1 cellular context compared by ENCODE assay signal in the genomic region with DNA sequence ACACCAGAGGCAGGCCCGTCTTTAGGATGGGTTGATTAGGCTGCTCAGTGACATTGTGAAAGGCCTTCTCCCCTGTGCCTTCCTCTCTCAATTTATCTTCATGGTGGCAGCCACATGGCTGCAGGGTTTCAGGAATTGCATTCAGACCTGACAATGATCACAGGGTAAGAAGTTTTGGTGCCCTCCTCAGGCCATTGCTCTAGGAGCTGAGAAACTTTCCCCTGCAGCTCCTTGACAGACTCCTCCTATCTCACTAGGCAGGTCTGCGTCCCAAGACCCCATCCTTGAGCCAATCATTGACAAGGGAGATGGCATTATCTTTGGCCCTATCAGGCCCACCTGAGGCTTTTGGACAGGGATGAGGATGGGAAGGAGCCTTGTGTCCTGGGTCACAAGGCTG.
TF ChIP-seq lines count a peak whose summit lies in the region.

No MANE protein-coding gene starts in this region.

TF ChIP-seq in H1, 55 proteins besides CTCF, POLR2A, EP300 and RAD21:
- peak; percentile 52; the same call in 1 of the 2 replicates for TF ChIP-seq MAX (IDR thresholded peaks at IDR 0.05)
- TF ChIP-seq TCF12 (IDR thresholded peaks at IDR 0.05; ENCODE audit: low read depth, low read length) = no peak
- no peak for TF ChIP-seq FOSL1 (IDR thresholded peaks at IDR 0.05; ENCODE audit: insufficient read depth, low read depth, low read length)
- no peak for TF ChIP-seq SIX5 (IDR thresholded peaks at IDR 0.05; ENCODE audit: low read depth, low read length)
- no peak for TF ChIP-seq RXRA (IDR thresholded peaks at IDR 0.05; ENCODE audit: insufficient read depth, low read depth, low read length)
- TF ChIP-seq BRCA1 (IDR thresholded peaks at IDR 0.05; ENCODE audit: low read depth, low read length) = no peak
- TF ChIP-seq E2F6 (IDR thresholded peaks at IDR 0.05) = 0 out of 2 replicates have a peak, but pooled peaks have one; percentile 25
- TF ChIP-seq POU5F1 (IDR thresholded peaks at IDR 0.05; ENCODE audit: low read depth, low read length) = no peak
- TF ChIP-seq SP1 (IDR thresholded peaks at IDR 0.05; ENCODE audit: low read depth, low read length) = no peak
- TF ChIP-seq BACH1 (IDR thresholded peaks at IDR 0.05; ENCODE audit: low read length) = no peak
TF ChIP-seq in H1: peak in this region for 2.
